In genomic region chr15:56233549-56233948, GRCh38 we compare ENCODE assay signal across 22 cellular contexts. TPM values are rescaled to one million over a fixed set of nuclear protein-coding genes. Genes with fewer than 3 reads are reported as not detected.
DNase-seq lines count a peak whose midpoint lies in the region; ATAC-seq, FAIRE-seq and TF ChIP-seq lines count a peak whose summit lies in the region.
"Had no signal": no experiment of that assay in that cellular context is flagged by ENCODE, and none has a peak within 500 bp of the region (broad histone marks: within the 10 kb centered on the region; RNA-seq: fewer than 3 reads in every experiment).

No MANE protein-coding gene starts in this region.

- H3K9me3 Mint-ChIP-seq in activated CD8-positive, alpha-beta T cell treated with anti-CD3 and anti-CD28 coated beads for 36 hours: peaks cover 45% of the 10 kb centered on the region
- H3K9me3 Mint-ChIP-seq in activated CD8-positive, alpha-beta T cell treated with anti-CD3 and anti-CD28 coated beads, Interleukin-2, amount 10 ng/mL, durations not matched to agents 7 days and 5 days (ENCODE audit: insufficient read depth): peaks cover 56% of the 10 kb centered on the region
- peaks cover 21% of the 10 kb centered on the region for H3K9me3 Mint-ChIP-seq in memory B cell
- peaks cover 31 to 46% of the 10 kb centered on the region in 2 donors for H3K9me3 Mint-ChIP-seq in stimulated activated naive CD8-positive, alpha-beta T cell treated with anti-CD3 and anti-CD28 coated beads, Interleukin-15, amount 100 ng/mL, for 72 hours

- peaks cover 35% of the 10 kb centered on the region for H3K9me3 ChIP-seq in HepG2 (ENCODE audit: low read length)
- peaks cover 0 to 3% (median 0%) of the 10 kb centered on the region in 4 donors for H3K9me3 ChIP-seq in right lobe of liver

- FAIRE-seq in HepG2 (lab: Jason Lieb, UNC): no peak
- FAIRE-seq: GM12878, GM19239, H1 had no signal

- H3K27ac ChIP-seq in HepG2 (ENCODE audit: extremely low read length, insufficient read depth, low read length) (no peak overlapping the region), right lobe of liver (no peak overlapping the region)
- H3K27ac ChIP-seq: BLaER1, HL-60 had no signal

- in situ Hi-C loops in HepG2 (cut with HindIII; ENCODE audit: extremely low pct_ligation_motif_present, low pct_unique_long_range_greater_than_20kb): no loop called here

- H3K4me3 ChIP-seq in HepG2 (replicated peaks in 1 of 3; ENCODE audit: insufficient read depth in 1 of 3, low read depth in 2 of 3, low read length in 3 of 3) (no peak overlapping the region), right lobe of liver (no peak overlapping the region)
- H3K4me3 ChIP-seq: GM12878 had no signal

- no peaks in the 10 kb centered on the region for H3K27me3 ChIP-seq in HepG2 (ENCODE audit: control insufficient read depth in 1 of 2, insufficient read depth in 2 of 2, low read length in 2 of 2)
- no peaks in the 10 kb centered on the region for H3K27me3 ChIP-seq in right lobe of liver
- H3K27me3 ChIP-seq: BLaER1 had no signal

- TF ChIP-seq POLR2A in HepG2 (IDR thresholded peaks at IDR 0.05; ENCODE audit: insufficient read depth in 1 of 2, low read depth in 2 of 2, low read length in 2 of 2): no peak
- no peak for TF ChIP-seq POLR2A in right lobe of liver (IDR thresholded peaks at IDR 0.05)

- no peak for TF ChIP-seq CTCF in activated CD8-positive, alpha-beta T cell treated with anti-CD3 and anti-CD28 coated beads for 36 hours (IDR thresholded peaks at IDR 0.05)
- TF ChIP-seq CTCF in HepG2 (CRISPR knock-in tag; IDR thresholded peaks at IDR 0.05) (no peak), right lobe of liver (IDR thresholded peaks at IDR 0.05) (no peak)

- TF ChIP-seq EP300 in HepG2 (IDR thresholded peaks at IDR 0.05; ENCODE audit: low read depth in 2 of 2, low read length in 2 of 2) (no peak), HepG2 (CRISPR knock-in tag; IDR thresholded peaks at IDR 0.05; ENCODE audit: borderline replicate concordance) (no peak)

- peaks cover 87% of the 10 kb centered on the region for H3K36me3 Mint-ChIP-seq in activated CD8-positive, alpha-beta T cell treated with anti-CD3 and anti-CD28 coated beads for 36 hours (ENCODE audit: low read depth)
- H3K36me3 Mint-ChIP-seq in activated CD8-positive, alpha-beta T cell treated with anti-CD3 and anti-CD28 coated beads, Interleukin-2, amount 10 ng/mL, durations not matched to agents 7 days and 5 days (ENCODE audit: low read depth): peaks cover 88% of the 10 kb centered on the region
- H3K36me3 Mint-ChIP-seq in memory B cell: peaks cover 51% of the 10 kb centered on the region

- no peak for DNase-seq in activated CD8-positive, alpha-beta T cell treated with anti-CD3 and anti-CD28 coated beads for 36 hours
- no peak for DNase-seq in activated CD8-positive, alpha-beta T cell treated with anti-CD3 and anti-CD28 coated beads, Interleukin-2, amount 10 ng/mL, durations not matched to agents 7 days and 5 days
- no peak for DNase-seq in HepG2 (ENCODE audit: low spot score)
- no peak for DNase-seq in right lobe of liver
- DNase-seq in memory B cell (ENCODE audit: low spot score in 2 of 2): no peak
- no peak for DNase-seq in stimulated activated naive CD8-positive, alpha-beta T cell treated with anti-CD3 and anti-CD28 coated beads, Interleukin-15, amount 100 ng/mL, for 72 hours
- DNase-seq: 8988T; CD4-positive, alpha-beta memory T cell; DMS 273 treated with DMSO at 0.1 percent for 48 hours; DMS53; DND-41; EL; H9; IMR-90 had no signal

- peak overlapping the region; percentile 66 for H3K27ac Mint-ChIP-seq in activated CD8-positive, alpha-beta T cell treated with anti-CD3 and anti-CD28 coated beads for 36 hours
- no peak overlapping the region for H3K27ac Mint-ChIP-seq in activated CD8-positive, alpha-beta T cell treated with anti-CD3 and anti-CD28 coated beads, Interleukin-2, amount 10 ng/mL, durations not matched to agents 7 days and 5 days
- H3K27ac Mint-ChIP-seq in memory B cell: peak overlapping the region; percentile 26
- no peak overlapping the region for H3K27ac Mint-ChIP-seq in stimulated activated naive CD8-positive, alpha-beta T cell treated with anti-CD3 and anti-CD28 coated beads, Interleukin-15, amount 100 ng/mL, for 72 hours
- H3K27ac Mint-ChIP-seq: CD14-positive monocyte, H9 had no signal

- peaks cover 9 to 48% of the 10 kb centered on the region in 2 experiments for H3K36me3 ChIP-seq in HepG2 (replicated peaks in 1 of 2; ENCODE audit: control insufficient read depth in 1 of 2, insufficient read depth in 2 of 2, low read length in 2 of 2)
- no peaks in the 10 kb centered on the region for H3K36me3 ChIP-seq in right lobe of liver

- H3K27me3 Mint-ChIP-seq in activated CD8-positive, alpha-beta T cell treated with anti-CD3 and anti-CD28 coated beads for 36 hours: no peaks in the 10 kb centered on the region
- no peaks in the 10 kb centered on the region for H3K27me3 Mint-ChIP-seq in activated CD8-positive, alpha-beta T cell treated with anti-CD3 and anti-CD28 coated beads, Interleukin-2, amount 10 ng/mL, durations not matched to agents 7 days and 5 days (ENCODE audit: low read depth)
- H3K27me3 Mint-ChIP-seq in memory B cell: no peaks in the 10 kb centered on the region
- no peaks in the 10 kb centered on the region for H3K27me3 Mint-ChIP-seq in stimulated activated naive CD8-positive, alpha-beta T cell treated with anti-CD3 and anti-CD28 coated beads, Interleukin-15, amount 100 ng/mL, for 72 hours
- H3K27me3 Mint-ChIP-seq: CD4-positive, alpha-beta memory T cell had no signal

- peaks cover 50% of the 10 kb centered on the region for H3K79me2 ChIP-seq in HepG2 (ENCODE audit: insufficient read depth, low read length)

- H3K9ac ChIP-seq in HepG2 (ENCODE audit: insufficient read depth, low read depth, low read length): no peak overlapping the region
- H3K9ac ChIP-seq: BLaER1 had no signal

- POLR2A ChIA-PET in activated CD8-positive, alpha-beta T cell treated with anti-CD3 and anti-CD28 coated beads for 36 hours (lab: Charles Lee): interaction anchor here (0.9 kb wide), 1 partner anchor 9 kb away, joined by 4 read pairs; no protein-coding TSS in a partner anchor
- POLR2A ChIA-PET in activated CD8-positive, alpha-beta T cell treated with anti-CD3 and anti-CD28 coated beads, Interleukin-2, amount 10 ng/mL, durations not matched to agents 7 days and 5 days (lab: Charles Lee): no interaction called here
- POLR2A ChIA-PET in HepG2 (lab: Yijun Ruan, JAX): no interaction called here

- WGBS in HepG2 (ENCODE audit: low lambda C conversion rate): 96% methylated on average over 3 of the region's 3 CpGs
- 97% methylated on average over 3 of the region's 3 CpGs for WGBS in right lobe of liver (ENCODE audit: insufficient coverage, low coverage, low lambda C conversion rate, missing lambda C conversion rate)

- H3K4me2 ChIP-seq in HepG2 (ENCODE audit: low read depth, low read length): no peak overlapping the region
- H3K4me2 ChIP-seq: BLaER1 had no signal

- TF ChIP-seq RAD21 in HepG2 (CRISPR knock-in tag; IDR thresholded peaks at IDR 0.05): no peak

- intact Hi-C loops in activated CD8-positive, alpha-beta T cell treated with anti-CD3 and anti-CD28 coated beads for 36 hours (cut with micrococcal nuclease): no loop called here
- intact Hi-C loops in HepG2 (cut with micrococcal nuclease; ENCODE audit: unreplicated experiment) (no loop called here), right lobe of liver (cut with DNase I) (no loop called here)

- no peak overlapping the region for H3K4me3 Mint-ChIP-seq in activated CD8-positive, alpha-beta T cell treated with anti-CD3 and anti-CD28 coated beads for 36 hours
- no peak overlapping the region for H3K4me3 Mint-ChIP-seq in activated CD8-positive, alpha-beta T cell treated with anti-CD3 and anti-CD28 coated beads, Interleukin-2, amount 10 ng/mL, durations not matched to agents 7 days and 5 days
- no peak overlapping the region for H3K4me3 Mint-ChIP-seq in memory B cell
- H3K4me3 Mint-ChIP-seq in stimulated activated naive CD8-positive, alpha-beta T cell treated with anti-CD3 and anti-CD28 coated beads, Interleukin-15, amount 100 ng/mL, for 72 hours: no peak overlapping the region
- H3K4me3 Mint-ChIP-seq: CD14-positive monocyte, H9 had no signal

- ATAC-seq in activated CD8-positive, alpha-beta T cell treated with anti-CD3 and anti-CD28 coated beads for 36 hours: peak; percentile 42
- no peak for ATAC-seq in activated CD8-positive, alpha-beta T cell treated with anti-CD3 and anti-CD28 coated beads, Interleukin-2, amount 10 ng/mL, durations not matched to agents 7 days and 5 days
- ATAC-seq in HepG2 (no peak), right lobe of liver (no peak), memory B cell (ENCODE audit: low read depth) (no peak), HG02610 (IDR thresholded peaks at IDR 0.05; ENCODE audit: unreplicated experiment) (no peak), HG02798 (IDR thresholded peaks at IDR 0.05; ENCODE audit: poor library complexity, unreplicated experiment) (no peak)
- peak; percentile 65 for ATAC-seq in stimulated activated naive CD8-positive, alpha-beta T cell treated with anti-CD3 and anti-CD28 coated beads, Interleukin-15, amount 100 ng/mL, for 72 hours
- ATAC-seq: GM12878 had no signal

- H3K4me1 Mint-ChIP-seq in activated CD8-positive, alpha-beta T cell treated with anti-CD3 and anti-CD28 coated beads for 36 hours (ENCODE audit: low read depth): peaks cover 39% of the 10 kb centered on the region
- peaks cover 22% of the 10 kb centered on the region for H3K4me1 Mint-ChIP-seq in activated CD8-positive, alpha-beta T cell treated with anti-CD3 and anti-CD28 coated beads, Interleukin-2, amount 10 ng/mL, durations not matched to agents 7 days and 5 days (ENCODE audit: low read depth)
- H3K4me1 Mint-ChIP-seq in memory B cell: peaks cover 8% of the 10 kb centered on the region
- peaks cover 35% of the 10 kb centered on the region for H3K4me1 Mint-ChIP-seq in stimulated activated naive CD8-positive, alpha-beta T cell treated with anti-CD3 and anti-CD28 coated beads, Interleukin-15, amount 100 ng/mL, for 72 hours

- H3K4me1 ChIP-seq in HepG2 (ENCODE audit: insufficient read depth, low read length) (0 out of 2 replicates have a peak, but pooled peaks cover 7% of the 10 kb centered on the region), right lobe of liver (no peaks in the 10 kb centered on the region)
- H3K4me1 ChIP-seq: BLaER1 had no signal

- H4K20me1 ChIP-seq in HepG2 (ENCODE audit: insufficient read depth, low read length): no peaks in the 10 kb centered on the region

- no TSS peak for BruUV-seq in HepG2 (replicated peaks; lab: Mats Ljungman, UMichigan)

- no peak overlapping the region for H2AFZ ChIP-seq in HepG2 (ENCODE audit: low read length)

- CTCF ChIA-PET in activated CD8-positive, alpha-beta T cell treated with anti-CD3 and anti-CD28 coated beads for 36 hours (lab: Charles Lee): no interaction called here
- CTCF ChIA-PET in activated CD8-positive, alpha-beta T cell treated with anti-CD3 and anti-CD28 coated beads, Interleukin-2, amount 10 ng/mL, durations not matched to agents 7 days and 5 days (lab: Charles Lee): interaction anchor here (1.4 to 1.9 kb wide), 3 partner anchors 11 to 316 kb away, joined by 3 to 6 read pairs (median 5); no protein-coding TSS in a partner anchor
- CTCF ChIA-PET in HepG2 (lab: Yijun Ruan, JAX; ENCODE audit: low intra/inter-chr PET ratio, low total read pairs): no interaction called here

RNA-seq across cellular contexts. Expression of gene RFX7, which starts 10.1 kb away (rescaled TPM):
- total RNA-seq in activated CD8-positive, alpha-beta T cell treated with anti-CD3 and anti-CD28 coated beads for 36 hours: 10 to 100 TPM; 29.4 to 30.5 TPM
- 10 to 100 TPM; 32.9 to 35.1 TPM for total RNA-seq in activated CD8-positive, alpha-beta T cell treated with anti-CD3 and anti-CD28 coated beads, Interleukin-2, amount 10 ng/mL, durations not matched to agents 7 days and 5 days
- total RNA-seq in HepG2 (2016; rRNA removed; fragmentation: Illumina TruSeq; extraction: Trizol) (8.5 and 13.2 TPM in 2 replicates), right lobe of liver (1 to 10 TPM; 4.5 to 7.1 (median 5.8) TPM)
- 0.61 and 0.71 TPM in 2 replicates for total RNA-seq in HepG2 (2016; cell fraction: cytosol; rRNA removed; fragmentation: Illumina TruSeq; extraction: Trizol; ENCODE audit: low read depth)
- 8.1 and 12.6 TPM in 2 replicates for total RNA-seq in HepG2 (2016; cell fraction: insoluble cytoplasmic fraction; rRNA removed; fragmentation: Illumina TruSeq; extraction: Trizol)
- total RNA-seq in HepG2 (2016; cell fraction: membrane; rRNA removed; fragmentation: Illumina TruSeq; extraction: Trizol): 4.4 and 4.9 TPM in 2 replicates
- total RNA-seq in HepG2 (2016; cell fraction: nucleus; rRNA removed; fragmentation: Illumina TruSeq; extraction: Trizol): 14.1 and 17.4 TPM in 2 replicates
- polyA plus RNA-seq in HepG2 (2011; rRNA removed): 9.7 and 10.4 TPM in 2 replicates
- polyA plus RNA-seq in HepG2 (2011; cell fraction: cytosol; rRNA removed): 4.1 and 5.6 TPM in 2 replicates
- 22.7 and 25.1 TPM in 2 replicates for polyA plus RNA-seq in HepG2 (2011; cell fraction: nucleus; rRNA removed)
- polyA plus RNA-seq in HepG2 (2012): 12.4 and 13.6 TPM in 2 replicates
- 0.29 TPM in 2 replicates for polyA plus RNA-seq in HepG2 (2016; cell fraction: cytosol; fragmentation: Illumina TruSeq; extraction: Trizol; ENCODE audit: low read depth)
- polyA plus RNA-seq in HepG2 (2016; cell fraction: insoluble cytoplasmic fraction; fragmentation: Illumina TruSeq; extraction: Trizol; ENCODE audit: low read depth): 12.3 and 13.9 TPM in 2 replicates
- polyA plus RNA-seq in HepG2 (2016; cell fraction: membrane; fragmentation: Illumina TruSeq; extraction: Trizol; ENCODE audit: low read depth): 1.4 and 1.7 TPM in 2 replicates
- 44.5 and 48.9 TPM in 2 replicates for polyA plus RNA-seq in HepG2 (2016; cell fraction: nucleus; fragmentation: Illumina TruSeq; extraction: Trizol; ENCODE audit: insufficient read depth, low read depth)
- polyA minus RNA-seq in HepG2 (2011; rRNA and poly(A)+ RNA removed; ENCODE audit: low replicate concordance): 19.3 and 20.3 TPM in 2 replicates
- 13.1 and 15.6 TPM in 2 replicates for polyA minus RNA-seq in HepG2 (2011; cell fraction: cytosol; rRNA and poly(A)+ RNA removed)
- polyA minus RNA-seq in HepG2 (2011; cell fraction: nucleus; rRNA and poly(A)+ RNA removed): 22.4 and 24.4 TPM in 2 replicates

Comparison
In these comparisons a context has a peak if more than half of its experiments do, and no peak if none do; other contexts are left out.
1. ATAC-seq: peak in activated CD8-positive, alpha-beta T cell treated with anti-CD3 and anti-CD28 coated beads for 36 hours (single experiment) and stimulated activated naive CD8-positive, alpha-beta T cell treated with anti-CD3 and anti-CD28 coated beads, Interleukin-15, amount 100 ng/mL, for 72 hours (single experiment); none in activated CD8-positive, alpha-beta T cell treated with anti-CD3 and anti-CD28 coated beads, Interleukin-2, amount 10 ng/mL, durations not matched to agents 7 days and 5 days (single experiment), HepG2 (single experiment), right lobe of liver (0 of 4), memory B cell (single experiment), HG02610 (single experiment) and HG02798 (single experiment).
2. H3K27ac Mint-ChIP-seq: peak in activated CD8-positive, alpha-beta T cell treated with anti-CD3 and anti-CD28 coated beads for 36 hours (single experiment) and memory B cell (single experiment); none in activated CD8-positive, alpha-beta T cell treated with anti-CD3 and anti-CD28 coated beads, Interleukin-2, amount 10 ng/mL, durations not matched to agents 7 days and 5 days (single experiment) and stimulated activated naive CD8-positive, alpha-beta T cell treated with anti-CD3 and anti-CD28 coated beads, Interleukin-15, amount 100 ng/mL, for 72 hours (0 of 2).